Comparison of ENCODE assay signal across 8 cellular contexts in genomic region chr3:123960791-123961507, GRCh38. TPM values are rescaled to one million over a fixed set of nuclear protein-coding genes. Genes with fewer than 3 reads are reported as not detected.
DNase-seq lines count a peak whose midpoint lies in the region; ATAC-seq and TF ChIP-seq lines count a peak whose summit lies in the region.

TSS of gene CCDC14 (minus strand) at chr3:123961229. CDS start at chr3:123961173, 56 bp downstream.

- peaks cover 29% of the 10 kb centered on the region for H3K27me3 Mint-ChIP-seq in T-helper 1 cell treated with Interleukin-12 subunit alpha and Interleukin-12 subunit beta and Interleukin-4 antibody, amounts not matched to agents 30 μg/mL and 1 μg/mL, for 36 hours (ENCODE audit: low read depth)
- peaks cover 6% of the 10 kb centered on the region for H3K27me3 Mint-ChIP-seq in progenitor cell of endocrine pancreas

- H3K4me3 ChIP-seq in left ventricle myocardium inferior (peak within 1 kb of the TSS; percentile 87), upper lobe of right lung (peak within 1 kb of the TSS; percentile 82)

- H3K9me3 ChIP-seq in left ventricle myocardium inferior (replicated peaks) (no peaks in the 10 kb centered on the region), upper lobe of right lung (no peaks in the 10 kb centered on the region)

- H3K36me3 ChIP-seq in left ventricle myocardium inferior: peaks cover 5% of the 10 kb centered on the region
- no peaks in the 10 kb centered on the region for H3K36me3 ChIP-seq in upper lobe of right lung

- H3K4me1 Mint-ChIP-seq in T-helper 1 cell treated with Interleukin-12 subunit alpha and Interleukin-12 subunit beta and Interleukin-4 antibody, amounts not matched to agents 30 μg/mL and 1 μg/mL, for 36 hours (ENCODE audit: low read depth): peaks cover 27% of the 10 kb centered on the region
- peaks cover 9% of the 10 kb centered on the region for H3K4me1 Mint-ChIP-seq in progenitor cell of endocrine pancreas (ENCODE audit: low read depth)

- no peaks in the 10 kb centered on the region for H3K9me3 Mint-ChIP-seq in T-helper 1 cell treated with Interleukin-12 subunit alpha and Interleukin-12 subunit beta and Interleukin-4 antibody, amounts not matched to agents 30 μg/mL and 1 μg/mL, for 36 hours
- H3K9me3 Mint-ChIP-seq in progenitor cell of endocrine pancreas (ENCODE audit: low read depth): no peaks in the 10 kb centered on the region

- TF ChIP-seq CTCF in GM13976 (IDR thresholded peaks at IDR 0.05; ENCODE audit: borderline replicate concordance, control extremely low read depth, extremely low read depth, insufficient read depth, missing control alignments) (no peak), left ventricle myocardium inferior (IDR thresholded peaks at IDR 0.05; ENCODE audit: borderline replicate concordance) (no peak), progenitor cell of endocrine pancreas (IDR thresholded peaks at IDR 0.05; ENCODE audit: unreplicated experiment) (no peak), upper lobe of right lung (IDR thresholded peaks at IDR 0.05) (no peak)

- H3K27ac Mint-ChIP-seq in T-helper 1 cell treated with Interleukin-12 subunit alpha and Interleukin-12 subunit beta and Interleukin-4 antibody, amounts not matched to agents 30 μg/mL and 1 μg/mL, for 36 hours: peak within 1 kb of the TSS; percentile 95
- H3K27ac Mint-ChIP-seq in progenitor cell of endocrine pancreas: peak within 1 kb of the TSS; percentile 99

- H3K27ac ChIP-seq in left ventricle myocardium inferior (replicated peaks) (peak within 1 kb of the TSS; percentile 84), upper lobe of right lung (peak within 1 kb of the TSS; percentile 84)

- peak; percentile 80 for DNase-seq in GM13976 (ENCODE audit: low spot score)
- DNase-seq in NCI-H146 treated with DMSO at 0.1 percent for 48 hours (lab: John Stamatoyannopoulos, UW; ENCODE audit: unreplicated experiment): peak; percentile 99
- peak; percentile 96 for DNase-seq in amniotic stem cell (lab: John Stamatoyannopoulos, UW)
- peak; percentile 93 for DNase-seq in left ventricle myocardium inferior
- peak; percentile 92 for DNase-seq in progenitor cell of endocrine pancreas (ENCODE audit: low spot score, unreplicated experiment)
- DNase-seq in upper lobe of right lung: peak; percentile 97

- in situ Hi-C loops in GM13976 (cut with MboI; ENCODE audit: low sequenced_read_pairs, unreplicated experiment): no loop called here

- peak within 1 kb of the TSS; percentile 97 for H3K4me3 Mint-ChIP-seq in T-helper 1 cell treated with Interleukin-12 subunit alpha and Interleukin-12 subunit beta and Interleukin-4 antibody, amounts not matched to agents 30 μg/mL and 1 μg/mL, for 36 hours
- H3K4me3 Mint-ChIP-seq in progenitor cell of endocrine pancreas (ENCODE audit: low read depth): peak within 1 kb of the TSS; percentile 96

- no peaks in the 10 kb centered on the region for H3K36me3 Mint-ChIP-seq in T-helper 1 cell treated with Interleukin-12 subunit alpha and Interleukin-12 subunit beta and Interleukin-4 antibody, amounts not matched to agents 30 μg/mL and 1 μg/mL, for 36 hours (ENCODE audit: low read depth)
- H3K36me3 Mint-ChIP-seq in progenitor cell of endocrine pancreas (ENCODE audit: insufficient read depth): no peaks in the 10 kb centered on the region

- H3K27me3 ChIP-seq in left ventricle myocardium inferior (ENCODE audit: low read depth): no peaks in the 10 kb centered on the region
- H3K27me3 ChIP-seq in upper lobe of right lung: no peaks in the 10 kb centered on the region

- H3K4me1 ChIP-seq in left ventricle myocardium inferior (peaks cover 13% of the 10 kb centered on the region), upper lobe of right lung (peaks cover 13% of the 10 kb centered on the region)

- ATAC-seq in HG02852 (IDR thresholded peaks at IDR 0.05; ENCODE audit: unreplicated experiment) (peak; percentile 84), upper lobe of right lung (peak; percentile 100)

- intact Hi-C loops in left ventricle myocardium inferior (cut with micrococcal nuclease) (no loop called here), upper lobe of right lung (cut with DNase I) (no loop called here)

RNA-seq across cellular contexts. Expression of gene CCDC14, which starts in this region (rescaled TPM):
- total RNA-seq in left ventricle myocardium inferior (6.9 TPM), progenitor cell of endocrine pancreas (114 and 121 TPM in 2 replicates), upper lobe of right lung (38.6 TPM)

Comparison
In these comparisons a context has a peak if more than half of its experiments do, and no peak if none do; other contexts are left out.
1. Peak in every context shown above with its lines: DNase-seq, ATAC-seq, H3K4me3 ChIP-seq and H3K27ac ChIP-seq.